9 cellular contexts compared by ENCODE assay signal in the genomic region with DNA sequence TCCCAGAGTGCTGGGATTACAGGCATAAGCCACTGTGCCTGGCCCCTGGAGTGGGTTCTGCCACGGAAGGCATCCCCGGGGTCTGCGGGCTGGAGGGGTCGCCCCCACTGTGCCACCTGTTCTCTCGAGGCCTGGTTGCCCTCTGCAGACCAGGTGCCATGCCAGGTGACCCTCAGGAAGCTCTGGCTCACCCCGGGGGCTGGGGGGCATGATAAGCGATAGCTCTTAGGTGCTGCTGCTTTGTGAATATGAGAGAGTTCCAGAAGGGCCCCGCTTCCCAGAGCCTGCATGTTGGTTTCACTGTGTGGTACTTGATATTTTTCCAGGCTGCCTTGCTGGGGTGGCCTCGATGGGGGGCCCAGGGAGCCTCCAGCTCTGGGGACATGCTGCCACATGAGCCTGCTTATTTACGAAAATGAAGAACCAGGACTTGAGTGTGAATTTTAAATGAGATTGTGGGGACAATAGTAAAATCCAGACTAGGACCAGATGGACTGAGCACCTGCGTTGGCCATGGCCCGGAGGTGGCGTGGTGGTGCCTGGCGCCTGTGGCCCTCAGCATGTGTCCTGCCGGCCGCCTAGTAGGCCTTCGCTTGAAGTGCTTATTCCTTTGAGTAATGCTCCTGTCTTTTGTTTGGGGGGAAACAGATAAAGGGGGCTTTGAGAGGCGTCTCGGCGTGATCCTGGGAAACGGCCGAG.
DNase-seq lines count a peak whose midpoint lies in the region; ATAC-seq and TF ChIP-seq lines count a peak whose summit lies in the region.
"Had no signal": no experiment of that assay in that cellular context is flagged by ENCODE, and none has a peak within 500 bp of the region (broad histone marks: within the 10 kb centered on the region; RNA-seq: fewer than 3 reads in every experiment).

No MANE protein-coding gene starts in this region.

- H3K27ac ChIP-seq in HL-60 (replicated peaks): peak overlapping the region; percentile 87
- H3K27ac ChIP-seq in layer of hippocampus (ENCODE audit: low read depth, low read length): peak overlapping the region; percentile 62

- no peaks in the 10 kb centered on the region for H3K9me3 Mint-ChIP-seq in activated naive CD8-positive, alpha-beta T cell treated with anti-CD3 and anti-CD28 coated beads, Interleukin-2, amount 50 U/mL, for 24 hours
- no peaks in the 10 kb centered on the region for H3K9me3 Mint-ChIP-seq in stimulated activated naive CD8-positive, alpha-beta T cell treated with anti-CD3 and anti-CD28 coated beads, Interleukin-15, amount 100 ng/mL, for 72 hours

- H3K27me3 ChIP-seq in HL-60 (ENCODE audit: insufficient read depth, poor library complexity, severe bottlenecking) (no peaks in the 10 kb centered on the region), layer of hippocampus (ENCODE audit: control insufficient read depth, insufficient read depth, low read length) (no peaks in the 10 kb centered on the region)

- H3K36me3 Mint-ChIP-seq in activated naive CD8-positive, alpha-beta T cell treated with anti-CD3 and anti-CD28 coated beads, Interleukin-2, amount 50 U/mL, for 24 hours (ENCODE audit: low read depth): peaks cover 12% of the 10 kb centered on the region

- peak overlapping the region; percentile 85 for H3K27ac Mint-ChIP-seq in activated naive CD8-positive, alpha-beta T cell treated with anti-CD3 and anti-CD28 coated beads, Interleukin-2, amount 50 U/mL, for 24 hours
- peak overlapping the region; percentile 81 to 89 for H3K27ac Mint-ChIP-seq in stimulated activated naive CD8-positive, alpha-beta T cell treated with anti-CD3 and anti-CD28 coated beads, Interleukin-15, amount 100 ng/mL, for 72 hours

- H3K4me3 Mint-ChIP-seq in activated naive CD8-positive, alpha-beta T cell treated with anti-CD3 and anti-CD28 coated beads, Interleukin-2, amount 50 U/mL, for 24 hours: no peak overlapping the region
- H3K4me3 Mint-ChIP-seq in stimulated activated naive CD8-positive, alpha-beta T cell treated with anti-CD3 and anti-CD28 coated beads, Interleukin-15, amount 100 ng/mL, for 72 hours: peak overlapping the region; percentile 81 to 94

- ATAC-seq in activated naive CD8-positive, alpha-beta T cell treated with anti-CD3 and anti-CD28 coated beads, Interleukin-2, amount 50 U/mL, for 24 hours: no peak
- no peak for ATAC-seq in stimulated activated naive CD8-positive, alpha-beta T cell treated with anti-CD3 and anti-CD28 coated beads, Interleukin-15, amount 100 ng/mL, for 72 hours
- no peak for ATAC-seq in GM21526 (IDR thresholded peaks at IDR 0.05; ENCODE audit: low FRiP score, unreplicated experiment)

- TF ChIP-seq CTCF in HL-60 (IDR thresholded peaks at IDR 0.05; ENCODE audit: insufficient read depth, low read length): no peak

- 0 out of 2 replicates have a peak overlapping the region, but pooled peaks have one; percentile 14 for H3K4me3 ChIP-seq in HL-60 (replicated peaks; ENCODE audit: insufficient read depth, low read length)

- H3K4me1 Mint-ChIP-seq in activated naive CD8-positive, alpha-beta T cell treated with anti-CD3 and anti-CD28 coated beads, Interleukin-2, amount 50 U/mL, for 24 hours: peaks cover 86% of the 10 kb centered on the region
- H3K4me1 Mint-ChIP-seq in stimulated activated naive CD8-positive, alpha-beta T cell treated with anti-CD3 and anti-CD28 coated beads, Interleukin-15, amount 100 ng/mL, for 72 hours: peaks cover 100% of the 10 kb centered on the region

- H3K27me3 Mint-ChIP-seq in activated naive CD8-positive, alpha-beta T cell treated with anti-CD3 and anti-CD28 coated beads, Interleukin-2, amount 50 U/mL, for 24 hours: no peaks in the 10 kb centered on the region
- no peaks in the 10 kb centered on the region for H3K27me3 Mint-ChIP-seq in stimulated activated naive CD8-positive, alpha-beta T cell treated with anti-CD3 and anti-CD28 coated beads, Interleukin-15, amount 100 ng/mL, for 72 hours

- no peak for DNase-seq in HL-60 (ENCODE audit: low read depth in 1 of 2, low spot score in 1 of 2)
- DNase-seq in activated naive CD8-positive, alpha-beta T cell treated with anti-CD3 and anti-CD28 coated beads, Interleukin-2, amount 50 U/mL, for 24 hours: no peak
- no peak for DNase-seq in stimulated activated naive CD8-positive, alpha-beta T cell treated with anti-CD3 and anti-CD28 coated beads, Interleukin-15, amount 100 ng/mL, for 72 hours
- DNase-seq in stimulated activated CD4-positive, alpha-beta T cell treated with anti-CD3 and anti-CD28 coated beads, Interleukin-12 subunit alpha, Interleukin-12 subunit beta, amount 100 ng/mL, for 4 hours: no peak
- DNase-seq in GM19238 (ENCODE audit: insufficient read length, low spot score): no peak
- no peak for DNase-seq in kidney tubule cell (ENCODE audit: low spot score)
- DNase-seq: NCI-H1436 had no signal
